ENCODE assay signal across 3 cellular contexts in the genomic region with DNA sequence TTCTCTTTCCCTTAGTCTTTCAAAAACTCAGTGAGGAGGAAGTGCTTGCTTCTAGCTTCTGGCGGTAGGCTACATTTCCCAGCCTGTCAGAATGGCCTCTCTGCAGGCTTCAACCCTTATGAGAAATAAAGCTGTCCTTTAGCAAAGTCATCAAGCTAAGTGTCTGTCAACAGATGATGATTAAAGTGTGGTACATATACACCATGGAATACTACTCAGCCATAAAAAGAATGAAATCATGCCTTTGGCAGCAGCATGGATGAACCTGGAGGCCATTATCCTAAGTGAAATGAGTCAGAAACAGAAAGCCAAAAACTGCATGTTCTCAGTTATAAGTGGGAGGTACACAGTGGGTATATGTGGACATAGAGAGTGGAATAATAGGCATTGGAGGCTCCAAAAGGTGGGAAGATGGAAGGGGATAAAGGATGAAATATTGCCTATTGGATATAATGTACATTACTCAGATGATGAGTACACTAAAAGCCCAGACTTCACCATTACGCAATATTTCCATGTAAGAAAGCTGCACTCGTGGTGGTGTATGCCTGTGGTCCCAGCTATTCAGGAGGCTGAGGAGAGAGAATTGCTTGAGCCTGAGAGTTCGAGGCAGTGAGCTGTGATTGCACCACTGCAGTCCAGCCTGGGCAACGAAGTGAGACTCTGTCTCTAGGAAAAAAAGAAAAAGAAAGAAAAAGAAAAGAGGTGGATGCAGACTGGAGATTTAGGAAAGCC.
A peak's percentile ranks its signal among the peaks of the same experiment; 100 is the strongest.
TF ChIP-seq lines count a peak whose summit lies in the region.

No MANE protein-coding gene starts in this region.

TF ChIP-seq in A549, 52 proteins besides CTCF, POLR2A, EP300 and RAD21:
- TF ChIP-seq JUN (IDR thresholded peaks at IDR 0.05) (no peak), CEBPB (IDR thresholded peaks at IDR 0.05) (peak; percentile 49 to 54; a peak in 2 of 4 replicates)

TF ChIP-seq in IMR-90, 13 proteins besides CTCF, POLR2A, EP300 and RAD21:
- TF ChIP-seq MAFK (IDR thresholded peaks at IDR 0.05; ENCODE audit: low read depth, low read length), result no peak
- no peak for TF ChIP-seq MAZ (IDR thresholded peaks at IDR 0.05; ENCODE audit: borderline replicate concordance, low read depth, low read length)
- TF ChIP-seq RFX5 (IDR thresholded peaks at IDR 0.05; ENCODE audit: low read depth, low read length), result no peak
- no peak for TF ChIP-seq MXI1 (IDR thresholded peaks at IDR 0.05; ENCODE audit: borderline replicate concordance, low read depth, low read length)
- TF ChIP-seq, protein P1, sequence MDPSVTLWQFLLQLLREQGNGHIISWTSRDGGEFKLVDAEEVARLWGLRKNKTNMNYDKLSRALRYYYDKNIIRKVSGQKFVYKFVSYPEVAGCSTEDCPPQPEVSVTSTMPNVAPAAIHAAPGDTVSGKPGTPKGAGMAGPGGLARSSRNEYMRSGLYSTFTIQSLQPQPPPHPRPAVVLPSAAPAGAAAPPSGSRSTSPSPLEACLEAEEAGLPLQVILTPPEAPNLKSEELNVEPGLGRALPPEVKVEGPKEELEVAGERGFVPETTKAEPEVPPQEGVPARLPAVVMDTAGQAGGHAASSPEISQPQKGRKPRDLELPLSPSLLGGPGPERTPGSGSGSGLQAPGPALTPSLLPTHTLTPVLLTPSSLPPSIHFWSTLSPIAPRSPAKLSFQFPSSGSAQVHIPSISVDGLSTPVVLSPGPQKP (IDR thresholded peaks at IDR 0.05; ENCODE audit: borderline replicate concordance, low read depth, low read length), result no peak
- peak; percentile 99 for TF ChIP-seq CEBPB (IDR thresholded peaks at IDR 0.05; ENCODE audit: low read depth, low read length)

TF ChIP-seq in K562, 482 proteins besides CTCF, POLR2A, EP300 and RAD21:
- TF ChIP-seq HMG20A (CRISPR knock-in tag; conservative IDR thresholded peaks at IDR 0.05) (no peak), CEBPB (tag; IDR thresholded peaks at IDR 0.05) (peak; percentile 90), ZNF764 (CRISPR knock-in tag; IDR thresholded peaks at IDR 0.05; ENCODE audit: low read depth) (no peak), CEBPG (CRISPR knock-in tag; IDR thresholded peaks at IDR 0.05) (no peak), CEBPG (tag; conservative IDR thresholded peaks at IDR 0.05 in 1 of 2, IDR thresholded peaks at IDR 0.05 in 1 of 2) (peak; percentile 81 to 91), ZNF165 (CRISPR knock-in tag; IDR thresholded peaks at IDR 0.05; ENCODE audit: borderline replicate concordance) (no peak), ZNF282 (CRISPR knock-in tag; IDR thresholded peaks at IDR 0.05) (no peak)
- TF ChIP-seq, protein P2, sequence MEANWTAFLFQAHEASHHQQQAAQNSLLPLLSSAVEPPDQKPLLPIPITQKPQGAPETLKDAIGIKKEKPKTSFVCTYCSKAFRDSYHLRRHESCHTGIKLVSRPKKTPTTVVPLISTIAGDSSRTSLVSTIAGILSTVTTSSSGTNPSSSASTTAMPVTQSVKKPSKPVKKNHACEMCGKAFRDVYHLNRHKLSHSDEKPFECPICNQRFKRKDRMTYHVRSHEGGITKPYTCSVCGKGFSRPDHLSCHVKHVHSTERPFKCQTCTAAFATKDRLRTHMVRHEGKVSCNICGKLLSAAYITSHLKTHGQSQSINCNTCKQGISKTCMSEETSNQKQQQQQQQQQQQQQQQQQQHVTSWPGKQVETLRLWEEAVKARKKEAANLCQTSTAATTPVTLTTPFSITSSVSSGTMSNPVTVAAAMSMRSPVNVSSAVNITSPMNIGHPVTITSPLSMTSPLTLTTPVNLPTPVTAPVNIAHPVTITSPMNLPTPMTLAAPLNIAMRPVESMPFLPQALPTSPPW (CRISPR knock-in tag; IDR thresholded peaks at IDR 0.05), result no peak
TF ChIP-seq in K562: peak in this region for 2.
